Comparison of ENCODE assay signal across 30 cellular contexts in genomic region chr7:150823010-150823409, GRCh38. TPM values are rescaled to one million over a fixed set of nuclear protein-coding genes. Genes with fewer than 3 reads are reported as not detected.
"Had no signal": no experiment of that assay in that cellular context is flagged by ENCODE, and none has a peak within 500 bp of the region (broad histone marks: within the 10 kb centered on the region; RNA-seq: fewer than 3 reads in every experiment).

No MANE protein-coding gene starts in this region.

- FAIRE-seq: astrocyte, RCC 7860 had no signal

- ATAC-seq: activated CD4-positive, alpha-beta T cell treated with anti-CD3 and anti-CD28 coated beads for 36 hours; activated T-helper 17 cell treated with anti-CD3 and anti-CD28 coated beads, Interleukin-2, amount 50 U/mL, for 72 hours; PC-3; T-cell had no signal

- H3K36me3 ChIP-seq: WERI-Rb-1 had no signal

- DNase-seq: activated CD4-positive, alpha-beta memory T cell treated with anti-CD3 and anti-CD28 coated beads, Interleukin-2, amount 10 ng/mL, durations not matched to agents 7 days and 5 days; activated CD4-positive, alpha-beta T cell treated with anti-CD3 and anti-CD28 coated beads for 36 hours; activated CD4-positive, alpha-beta T cell treated with anti-CD3 and anti-CD28 coated beads, Interleukin-2, amount 50 U/mL, for 1 hour; activated gamma-delta T cell; activated naive CD4-positive, alpha-beta T cell treated with anti-CD3 and anti-CD28 coated beads for 36 hours; activated T-cell treated with anti-CD3 and anti-CD28 coated beads for 4 hours; activated T-cell treated with anti-CD3 and anti-CD28 coated beads, Interleukin-2, amount 50 U/mL, for 48 hours; amygdala; cerebellar nuclear complex; KG1; NCI-H1048; NCI-H146; NCI-H187 treated with DMSO at 0.1 percent for 48 hours; NCI-H2081 treated with DMSO at 0.1 percent for 48 hours; NCI-H2171; NCI-H345; NCI-H510A; NCI-H69; PC-3; SIG-M5; T-cell; T-helper 2 cell; T1000; WERI-Rb-1 had no signal

- H3K27ac ChIP-seq: WERI-Rb-1 had no signal

RNA-seq across cellular contexts. Expression of gene TMEM176A, which starts 22.4 kb away (rescaled TPM):
- total RNA-seq: activated CD4-positive, alpha-beta memory T cell treated with anti-CD3 and anti-CD28 coated beads, Interleukin-2, amount 10 ng/mL, durations not matched to agents 7 days and 5 days; activated CD4-positive, alpha-beta T cell treated with anti-CD3 and anti-CD28 coated beads for 36 hours; activated CD8-positive, alpha-beta memory T cell treated with anti-CD3 and anti-CD28 coated beads for 36 hours; activated naive CD4-positive, alpha-beta T cell treated with anti-CD3 and anti-CD28 coated beads for 36 hours; astrocyte; LHCN-M2; PC-3 had no signal

RNA-seq across cellular contexts. Expression of gene TMEM176B, which starts 22.8 kb away (rescaled TPM):
- total RNA-seq: activated CD4-positive, alpha-beta memory T cell treated with anti-CD3 and anti-CD28 coated beads, Interleukin-2, amount 10 ng/mL, durations not matched to agents 7 days and 5 days; activated CD4-positive, alpha-beta T cell treated with anti-CD3 and anti-CD28 coated beads for 36 hours; activated CD8-positive, alpha-beta memory T cell treated with anti-CD3 and anti-CD28 coated beads for 36 hours; activated naive CD4-positive, alpha-beta T cell treated with anti-CD3 and anti-CD28 coated beads for 36 hours; activated T-helper 17 cell treated with anti-CD3 and anti-CD28 coated beads, Interleukin-2, amount 50 U/mL, for 72 hours; LHCN-M2; M059J; PC-3 had no signal

RNA-seq across cellular contexts. Expression of gene AOC1, which starts 29.3 kb away (rescaled TPM):
- total RNA-seq: activated CD4-positive, alpha-beta memory T cell treated with anti-CD3 and anti-CD28 coated beads, Interleukin-2, amount 10 ng/mL, durations not matched to agents 7 days and 5 days; activated CD4-positive, alpha-beta T cell treated with anti-CD3 and anti-CD28 coated beads for 36 hours; activated CD8-positive, alpha-beta memory T cell treated with anti-CD3 and anti-CD28 coated beads for 36 hours; activated naive CD4-positive, alpha-beta T cell treated with anti-CD3 and anti-CD28 coated beads for 36 hours; activated T-helper 17 cell treated with anti-CD3 and anti-CD28 coated beads, Interleukin-2, amount 50 U/mL, for 72 hours; astrocyte; LHCN-M2; PC-3 had no signal
